Comparison of ENCODE assay signal across 1 cellular context in the genomic region with DNA sequence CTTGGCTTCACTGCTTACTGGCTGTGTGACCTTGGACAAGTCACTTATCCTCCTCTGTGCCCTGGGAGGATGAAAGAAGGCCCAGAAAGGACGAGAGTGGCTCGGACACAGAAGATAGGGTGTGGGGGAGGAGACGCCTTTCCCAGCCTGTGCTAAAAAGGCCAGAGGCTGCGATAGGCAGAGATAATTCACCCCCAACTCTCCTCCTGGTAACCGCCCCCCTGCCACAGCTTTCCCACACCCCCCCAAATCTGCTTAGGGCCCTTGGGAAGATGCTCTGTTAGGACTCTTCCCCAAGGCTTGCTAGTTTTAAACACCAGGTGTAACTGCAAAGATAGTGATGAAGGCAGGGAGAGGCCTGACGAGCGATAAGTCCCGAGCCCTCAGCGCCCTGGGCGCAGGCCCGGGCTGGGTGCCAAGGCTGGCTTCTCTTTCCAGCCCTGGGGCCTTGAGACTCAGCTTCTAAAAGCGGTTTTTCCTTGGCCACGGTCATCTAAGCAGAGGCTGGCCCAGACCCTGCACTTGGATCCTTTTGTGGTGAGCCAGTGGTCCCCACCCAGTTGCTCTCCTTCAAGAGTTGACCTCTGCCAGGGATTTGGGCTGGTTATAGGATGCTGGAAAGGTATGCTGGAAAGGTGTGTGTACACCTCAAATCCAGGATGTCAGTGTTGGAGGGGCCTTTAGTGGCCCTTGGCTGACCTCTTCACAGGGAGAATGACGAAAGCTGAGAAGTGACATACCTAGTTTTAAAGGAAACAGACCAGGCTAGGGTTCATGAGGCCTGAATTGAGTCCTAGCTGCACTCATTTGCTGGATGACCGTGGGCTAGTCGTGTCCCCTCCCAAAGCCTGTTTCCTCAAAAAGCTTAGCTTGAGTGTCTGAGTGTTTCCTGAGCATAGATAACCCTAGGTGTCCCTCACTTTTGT.
TF ChIP-seq lines count a peak whose summit lies in the region.

No MANE protein-coding gene starts in this region.

TF ChIP-seq in GM12878, 131 proteins besides CTCF, POLR2A, EP300 and RAD21:
- no peak for TF ChIP-seq CBX5 (IDR thresholded peaks at IDR 0.05; ENCODE audit: low read depth)
- TF ChIP-seq BRCA1 (IDR thresholded peaks at IDR 0.05; ENCODE audit: low read depth, low read length), result no peak
